ENCODE assay signal across 6 cellular contexts in the genomic region with DNA sequence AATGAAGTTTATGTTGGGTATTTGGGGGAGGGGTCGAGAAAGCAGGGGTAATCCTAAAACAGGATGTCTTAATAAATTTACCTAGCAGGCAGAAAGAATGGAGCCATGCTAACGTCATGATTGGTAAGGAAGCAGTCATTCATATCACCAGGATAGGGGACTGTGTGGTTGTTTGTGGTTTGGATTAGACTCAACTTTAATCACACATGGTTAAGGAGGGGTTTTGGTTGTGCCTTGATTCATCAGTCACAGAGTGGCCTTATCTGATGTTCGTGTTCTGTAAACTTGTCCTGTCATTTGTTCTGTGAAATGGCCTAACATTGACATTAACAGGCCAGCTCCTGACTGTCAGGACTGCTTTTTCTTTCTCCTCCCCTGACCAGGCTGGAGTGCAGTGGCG.
DNase-seq lines count a peak whose midpoint lies in the region; ATAC-seq lines count a peak whose summit lies in the region.
"Not testable (repeated sequence)": the region's sequence is repeated elsewhere in the genome, so short reads cannot be mapped to it uniquely, and the experiment has no call there.

No MANE protein-coding gene starts in this region.

- CTCF ChIA-PET in activated CD4-positive, alpha-beta T cell treated with anti-CD3 and anti-CD28 coated beads for 36 hours (lab: Charles Lee); activated CD8-positive, alpha-beta memory T cell treated with anti-CD3 and anti-CD28 coated beads, Interleukin-2, amount 10 ng/mL, durations not matched to agents 7 days and 5 days (lab: Charles Lee): not testable (repeated sequence)

- H3K4me3 Mint-ChIP-seq in activated CD4-positive, alpha-beta T cell treated with anti-CD3 and anti-CD28 coated beads for 36 hours; activated CD8-positive, alpha-beta memory T cell treated with anti-CD3 and anti-CD28 coated beads, Interleukin-2, amount 10 ng/mL, durations not matched to agents 7 days and 5 days; activated T-cell treated with anti-CD3 and anti-CD28 coated beads, Interleukin-2, amount 50 U/mL, for 72 hours; natural killer cell treated with Interleukin-12 subunit alpha and Interleukin-12 subunit beta and Interleukin-15 and Interleukin-18, amount 100 ng/mL, for 72 hours: not testable (repeated sequence)

- DNase-seq in activated CD4-positive, alpha-beta T cell treated with anti-CD3 and anti-CD28 coated beads for 36 hours; activated CD8-positive, alpha-beta memory T cell treated with anti-CD3 and anti-CD28 coated beads, Interleukin-2, amount 10 ng/mL, durations not matched to agents 7 days and 5 days; activated T-cell treated with anti-CD3 and anti-CD28 coated beads, Interleukin-2, amount 50 U/mL, for 72 hours; activated naive CD4-positive, alpha-beta T cell treated with anti-CD3 and anti-CD28 coated beads, Interleukin-2, amount 50 U/mL, for 72 hours (ENCODE audit: low spot score in 2 of 2); natural killer cell treated with Interleukin-12 subunit alpha and Interleukin-12 subunit beta and Interleukin-15 and Interleukin-18, amount 100 ng/mL, for 72 hours (ENCODE audit: low spot score); stimulated activated naive CD8-positive, alpha-beta T cell treated with anti-CD3 and anti-CD28 coated beads, Interleukin-15, Interleukin-2, amounts not matched to agents 100 U/mL and 50 U/mL, for 24 hours: not testable (repeated sequence)

- peak; percentile 68 for ATAC-seq in activated CD4-positive, alpha-beta T cell treated with anti-CD3 and anti-CD28 coated beads for 36 hours
- peak; percentile 36 for ATAC-seq in activated CD8-positive, alpha-beta memory T cell treated with anti-CD3 and anti-CD28 coated beads, Interleukin-2, amount 10 ng/mL, durations not matched to agents 7 days and 5 days
- peak; percentile 69 to 84 for ATAC-seq in activated T-cell treated with anti-CD3 and anti-CD28 coated beads, Interleukin-2, amount 50 U/mL, for 72 hours (replicated peaks in 1 of 2)
- ATAC-seq in activated naive CD4-positive, alpha-beta T cell treated with anti-CD3 and anti-CD28 coated beads, Interleukin-2, amount 50 U/mL, for 72 hours: peak; percentile 67 to 74
- peak; percentile 69 to 70 for ATAC-seq in natural killer cell treated with Interleukin-12 subunit alpha and Interleukin-12 subunit beta and Interleukin-15 and Interleukin-18, amount 100 ng/mL, for 72 hours
- ATAC-seq in stimulated activated naive CD8-positive, alpha-beta T cell treated with anti-CD3 and anti-CD28 coated beads, Interleukin-15, Interleukin-2, amounts not matched to agents 100 U/mL and 50 U/mL, for 24 hours: peak; percentile 86

- intact Hi-C loops in activated CD4-positive, alpha-beta T cell treated with anti-CD3 and anti-CD28 coated beads for 36 hours (cut with DNase I, micrococcal nuclease): not testable (repeated sequence)

- not testable (repeated sequence) for H3K4me1 Mint-ChIP-seq in activated CD4-positive, alpha-beta T cell treated with anti-CD3 and anti-CD28 coated beads for 36 hours; activated CD8-positive, alpha-beta memory T cell treated with anti-CD3 and anti-CD28 coated beads, Interleukin-2, amount 10 ng/mL, durations not matched to agents 7 days and 5 days; activated T-cell treated with anti-CD3 and anti-CD28 coated beads, Interleukin-2, amount 50 U/mL, for 72 hours (ENCODE audit: low read depth); natural killer cell treated with Interleukin-12 subunit alpha and Interleukin-12 subunit beta and Interleukin-15 and Interleukin-18, amount 100 ng/mL, for 72 hours (ENCODE audit: low read depth in 2 of 2)

- H3K27me3 Mint-ChIP-seq in activated CD4-positive, alpha-beta T cell treated with anti-CD3 and anti-CD28 coated beads for 36 hours; activated CD8-positive, alpha-beta memory T cell treated with anti-CD3 and anti-CD28 coated beads, Interleukin-2, amount 10 ng/mL, durations not matched to agents 7 days and 5 days; activated T-cell treated with anti-CD3 and anti-CD28 coated beads, Interleukin-2, amount 50 U/mL, for 72 hours (ENCODE audit: low read depth); natural killer cell treated with Interleukin-12 subunit alpha and Interleukin-12 subunit beta and Interleukin-15 and Interleukin-18, amount 100 ng/mL, for 72 hours: not testable (repeated sequence)

- POLR2A ChIA-PET in activated CD4-positive, alpha-beta T cell treated with anti-CD3 and anti-CD28 coated beads for 36 hours (lab: Charles Lee): not testable (repeated sequence)

- H3K36me3 Mint-ChIP-seq in activated CD4-positive, alpha-beta T cell treated with anti-CD3 and anti-CD28 coated beads for 36 hours (ENCODE audit: low read depth); activated CD8-positive, alpha-beta memory T cell treated with anti-CD3 and anti-CD28 coated beads, Interleukin-2, amount 10 ng/mL, durations not matched to agents 7 days and 5 days; activated T-cell treated with anti-CD3 and anti-CD28 coated beads, Interleukin-2, amount 50 U/mL, for 72 hours (ENCODE audit: insufficient read depth in 2 of 2); activated naive CD4-positive, alpha-beta T cell treated with anti-CD3 and anti-CD28 coated beads, Interleukin-2, amount 50 U/mL, for 72 hours; natural killer cell treated with Interleukin-12 subunit alpha and Interleukin-12 subunit beta and Interleukin-15 and Interleukin-18, amount 100 ng/mL, for 72 hours: not testable (repeated sequence)

- not testable (repeated sequence) for H3K9me3 Mint-ChIP-seq in activated CD4-positive, alpha-beta T cell treated with anti-CD3 and anti-CD28 coated beads for 36 hours (ENCODE audit: low read depth); activated CD8-positive, alpha-beta memory T cell treated with anti-CD3 and anti-CD28 coated beads, Interleukin-2, amount 10 ng/mL, durations not matched to agents 7 days and 5 days (ENCODE audit: low read depth); activated T-cell treated with anti-CD3 and anti-CD28 coated beads, Interleukin-2, amount 50 U/mL, for 72 hours; activated naive CD4-positive, alpha-beta T cell treated with anti-CD3 and anti-CD28 coated beads, Interleukin-2, amount 50 U/mL, for 72 hours; natural killer cell treated with Interleukin-12 subunit alpha and Interleukin-12 subunit beta and Interleukin-15 and Interleukin-18, amount 100 ng/mL, for 72 hours

- H3K27ac Mint-ChIP-seq in activated CD4-positive, alpha-beta T cell treated with anti-CD3 and anti-CD28 coated beads for 36 hours; activated CD8-positive, alpha-beta memory T cell treated with anti-CD3 and anti-CD28 coated beads, Interleukin-2, amount 10 ng/mL, durations not matched to agents 7 days and 5 days; activated T-cell treated with anti-CD3 and anti-CD28 coated beads, Interleukin-2, amount 50 U/mL, for 72 hours; activated naive CD4-positive, alpha-beta T cell treated with anti-CD3 and anti-CD28 coated beads, Interleukin-2, amount 50 U/mL, for 72 hours; natural killer cell treated with Interleukin-12 subunit alpha and Interleukin-12 subunit beta and Interleukin-15 and Interleukin-18, amount 100 ng/mL, for 72 hours: not testable (repeated sequence)

Comparison
In these comparisons a context has a peak if more than half of its experiments do, and no peak if none do; other contexts are left out.
1. ATAC-seq: peak in every context shown above with its lines; median percentile 86 in stimulated activated naive CD8-positive, alpha-beta T cell treated with anti-CD3 and anti-CD28 coated beads, Interleukin-15, Interleukin-2, amounts not matched to agents 100 U/mL and 50 U/mL, for 24 hours; 76 in activated T-cell treated with anti-CD3 and anti-CD28 coated beads, Interleukin-2, amount 50 U/mL, for 72 hours; 70 in activated naive CD4-positive, alpha-beta T cell treated with anti-CD3 and anti-CD28 coated beads, Interleukin-2, amount 50 U/mL, for 72 hours; 70 in natural killer cell treated with Interleukin-12 subunit alpha and Interleukin-12 subunit beta and Interleukin-15 and Interleukin-18, amount 100 ng/mL, for 72 hours; 68 in activated CD4-positive, alpha-beta T cell treated with anti-CD3 and anti-CD28 coated beads for 36 hours; 36 in activated CD8-positive, alpha-beta memory T cell treated with anti-CD3 and anti-CD28 coated beads, Interleukin-2, amount 10 ng/mL, durations not matched to agents 7 days and 5 days.